ENCODE assay signal across 13 cellular contexts in the genomic region with DNA sequence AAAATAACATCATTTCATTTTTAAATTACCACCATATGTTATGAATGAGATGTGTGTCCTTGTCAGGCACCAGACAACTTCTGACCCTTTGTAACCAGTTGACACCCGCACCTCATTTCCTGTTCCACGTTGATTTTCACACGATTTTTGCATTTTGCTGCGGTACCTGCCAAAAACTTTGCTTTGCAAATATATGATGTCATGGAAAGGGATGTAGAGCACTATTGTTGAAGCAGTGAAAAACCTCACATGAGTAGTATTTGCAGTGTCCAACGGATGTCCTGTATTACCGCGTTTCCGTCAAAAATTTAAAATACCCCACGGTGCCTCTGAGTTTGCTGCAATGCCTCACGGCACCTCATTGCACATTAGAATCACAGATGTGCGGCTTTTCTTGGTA.
A peak's percentile ranks its signal among the peaks of the same experiment; 100 is the strongest.
DNase-seq lines count a peak whose midpoint lies in the region; ATAC-seq, FAIRE-seq and TF ChIP-seq lines count a peak whose summit lies in the region.
"Had no signal": no experiment of that assay in that cellular context is flagged by ENCODE, and none has a peak within 500 bp of the region (broad histone marks: within the 10 kb centered on the region; RNA-seq: fewer than 3 reads in every experiment).

No MANE protein-coding gene starts in this region.

- DNase-seq in GM12864 (ENCODE audit: low read depth) (peak; percentile 35), GM12878 (ENCODE audit: low read depth, low spot score) (peak; percentile 81), esophagus muscularis mucosa (ENCODE audit: extremely low spot score) (no peak), RCC 7860 (ENCODE audit: low spot score) (no peak)
- no peak for DNase-seq in activated CD4-positive, alpha-beta memory T cell treated with anti-CD3 and anti-CD28 coated beads for 36 hours
- no peak for DNase-seq in CD4-positive, alpha-beta memory T cell
- DNase-seq: activated CD4-positive, CD25-positive, alpha-beta regulatory T cell; NCI-H1417; pancreas had no signal

- TF ChIP-seq EP300 in GM12878 (IDR thresholded peaks at IDR 0.05; ENCODE audit: borderline replicate concordance in 1 of 2, control insufficient read depth in 1 of 2, low read depth in 2 of 2, low read length in 2 of 2) (peak; percentile 32 to 70; a peak in 1 of 4 replicates), esophagus muscularis mucosa (IDR thresholded peaks at IDR 0.05) (no peak)

- H3K27ac Mint-ChIP-seq in activated CD4-positive, alpha-beta memory T cell treated with anti-CD3 and anti-CD28 coated beads for 36 hours = no peak overlapping the region
- no peak overlapping the region for H3K27ac Mint-ChIP-seq in CD4-positive, alpha-beta memory T cell
- H3K27ac Mint-ChIP-seq: activated naive CD8-positive, alpha-beta T cell had no signal

- CTCF ChIA-PET in GM12878 (lab: Yijun Ruan, JAX) = no interaction called here
- CTCF ChIA-PET in activated CD4-positive, alpha-beta memory T cell treated with anti-CD3 and anti-CD28 coated beads for 36 hours (lab: Charles Lee) = no interaction called here
- CTCF ChIA-PET in CD4-positive, alpha-beta memory T cell (lab: Charles Lee; ENCODE audit: partially characterized antibody) = interaction anchor here (0.8 kb wide), 1 partner anchor 33 kb away, joined by 3 read pairs; no protein-coding TSS in a partner anchor

- no peaks in the 10 kb centered on the region for H3K27me3 ChIP-seq in GM12878 (replicated peaks in 1 of 2; ENCODE audit: control insufficient read depth in 2 of 2, insufficient read depth in 2 of 2, low read length in 1 of 2)
- no peaks in the 10 kb centered on the region for H3K27me3 ChIP-seq in esophagus muscularis mucosa
- no peaks in the 10 kb centered on the region for H3K27me3 ChIP-seq in CD4-positive, alpha-beta memory T cell (ENCODE audit: insufficient read depth, low read length)
- H3K27me3 ChIP-seq: pancreas had no signal

- WGBS in GM12878 (ENCODE audit: insufficient coverage, insufficient replicate concordance, low lambda C conversion rate, missing lambda C conversion rate) = 23% methylated on average over 11 of the region's 11 CpGs
- WGBS in esophagus muscularis mucosa = 75% methylated on average over 11 of the region's 11 CpGs

- TF ChIP-seq RAD21 in GM12878 (IDR thresholded peaks at IDR 0.05; ENCODE audit: insufficient read depth, low read depth, low read length) = no peak

- H3K4me1 ChIP-seq in GM12878 (ENCODE audit: control insufficient read depth, insufficient read depth, low read length) (peaks cover 2% of the 10 kb centered on the region; the same call in 1 of the 2 replicates), esophagus muscularis mucosa (peaks cover 0 to 6% (median 1%) of the 10 kb centered on the region in 4 donors)
- H3K4me1 ChIP-seq in CD4-positive, alpha-beta memory T cell (ENCODE audit: insufficient read depth, low read length) = no peaks in the 10 kb centered on the region
- H3K4me1 ChIP-seq: pancreas had no signal

- H3K9me3 Mint-ChIP-seq in activated CD4-positive, alpha-beta memory T cell treated with anti-CD3 and anti-CD28 coated beads for 36 hours = no peaks in the 10 kb centered on the region
- H3K9me3 Mint-ChIP-seq in CD4-positive, alpha-beta memory T cell = no peaks in the 10 kb centered on the region

- H3K27me3 Mint-ChIP-seq in activated CD4-positive, alpha-beta memory T cell treated with anti-CD3 and anti-CD28 coated beads for 36 hours = no peaks in the 10 kb centered on the region
- H3K27me3 Mint-ChIP-seq in CD4-positive, alpha-beta memory T cell = no peaks in the 10 kb centered on the region
- H3K27me3 Mint-ChIP-seq: activated naive CD8-positive, alpha-beta T cell had no signal

- H3K9me3 ChIP-seq in GM12878 (replicated peaks; ENCODE audit: control insufficient read depth, insufficient read depth, low read length) (no peaks in the 10 kb centered on the region; the same call in 2 of the 3 replicates), esophagus muscularis mucosa (no peaks in the 10 kb centered on the region)
- H3K9me3 ChIP-seq in CD4-positive, alpha-beta memory T cell (ENCODE audit: control insufficient read depth in 1 of 2, low read length in 2 of 2) = no peaks in the 10 kb centered on the region
- H3K9me3 ChIP-seq: pancreas had no signal

- H2AFZ ChIP-seq in GM12878 (ENCODE audit: control insufficient read depth, low read depth, low read length) = no peak overlapping the region

- RAD21 ChIA-PET in GM12878 (lab: Charles Lee; ENCODE audit: unreplicated experiment) = no interaction called here

- peaks cover 0 to 2% of the 10 kb centered on the region in 2 experiments; a peak in 3 of 4 replicates for H3K36me3 ChIP-seq in GM12878 (ENCODE audit: control insufficient read depth in 2 of 2, insufficient read depth in 2 of 2, low read length in 1 of 2)
- H3K36me3 ChIP-seq in esophagus muscularis mucosa = no peaks in the 10 kb centered on the region
- H3K36me3 ChIP-seq in CD4-positive, alpha-beta memory T cell (ENCODE audit: insufficient read depth, low read length) = no peaks in the 10 kb centered on the region
- H3K36me3 ChIP-seq: pancreas had no signal

- SMC1A ChIA-PET in GM12878 (lab: Charles Lee; ENCODE audit: uncharacterized antibody, unreplicated experiment) = no interaction called here

- no peak overlapping the region for H3K9ac ChIP-seq in GM12878 (ENCODE audit: control insufficient read depth, insufficient read depth, low read length)

- H3K4me2 ChIP-seq in GM12878 (ENCODE audit: control insufficient read depth, insufficient read depth) = no peak overlapping the region

- in situ Hi-C loops in GM12878 (cut with MboI) = no loop called here

- H3K79me2 ChIP-seq in GM12878 (ENCODE audit: control insufficient read depth, insufficient read depth, low read length) = no peaks in the 10 kb centered on the region

- FAIRE-seq in GM12878 (lab: Jason Lieb, UNC) = peak; percentile 85
- FAIRE-seq in RCC 7860 (lab: Jason Lieb, UNC) = no peak
- FAIRE-seq: endometrium, pancreas had no signal

- H3K4me3 Mint-ChIP-seq in activated CD4-positive, alpha-beta memory T cell treated with anti-CD3 and anti-CD28 coated beads for 36 hours = no peak overlapping the region
- H3K4me3 Mint-ChIP-seq in CD4-positive, alpha-beta memory T cell = no peak overlapping the region
- H3K4me3 Mint-ChIP-seq: activated naive CD8-positive, alpha-beta T cell had no signal

- peaks cover 45% of the 10 kb centered on the region for H3K36me3 Mint-ChIP-seq in activated CD4-positive, alpha-beta memory T cell treated with anti-CD3 and anti-CD28 coated beads for 36 hours
- peaks cover 4 to 10% of the 10 kb centered on the region in 2 donors for H3K36me3 Mint-ChIP-seq in CD4-positive, alpha-beta memory T cell

- intact Hi-C loops in GM12878 (cut with micrococcal nuclease; ENCODE audit: unreplicated experiment) = no loop called here
- intact Hi-C loops in esophagus muscularis mucosa (cut with DNase I) = no loop called here
- intact Hi-C loops in activated CD4-positive, alpha-beta memory T cell treated with anti-CD3 and anti-CD28 coated beads for 36 hours (cut with micrococcal nuclease) = no loop called here
- intact Hi-C loops in CD4-positive, alpha-beta memory T cell (cut with micrococcal nuclease) = no loop called here

- H4K20me1 ChIP-seq in GM12878 (ENCODE audit: control insufficient read depth, insufficient read depth) = no peaks in the 10 kb centered on the region

- ATAC-seq in GM19452 (IDR thresholded peaks at IDR 0.05; ENCODE audit: unreplicated experiment) = peak; percentile 88
- ATAC-seq in HG03025 (IDR thresholded peaks at IDR 0.05; ENCODE audit: low FRiP score, unreplicated experiment) = peak; percentile 57
- ATAC-seq in GM12878 = peak; percentile 97

- peaks cover 2% of the 10 kb centered on the region for H3K4me1 Mint-ChIP-seq in activated CD4-positive, alpha-beta memory T cell treated with anti-CD3 and anti-CD28 coated beads for 36 hours (ENCODE audit: low read depth)
- H3K4me1 Mint-ChIP-seq in CD4-positive, alpha-beta memory T cell = no peaks in the 10 kb centered on the region

- TF ChIP-seq POLR2A in GM12878 (IDR thresholded peaks at IDR 0.05; ENCODE audit: low read depth, low read length) = no peak
- TF ChIP-seq POLR2A in esophagus muscularis mucosa (IDR thresholded peaks at IDR 0.05; ENCODE audit: low read depth) = no peak

- H3K27ac ChIP-seq in GM12878 (ENCODE audit: control insufficient read depth, insufficient read depth) = no peak overlapping the region; the same call in 1 of the 2 replicates
- H3K27ac ChIP-seq in esophagus muscularis mucosa (replicated peaks in 1 of 4) = no peak overlapping the region
- no peak overlapping the region for H3K27ac ChIP-seq in CD4-positive, alpha-beta memory T cell (ENCODE audit: low read depth, low read length)
- H3K27ac ChIP-seq: pancreas had no signal

- POLR2A ChIA-PET in GM12878 (lab: Charles Lee) = no interaction called here
- POLR2A ChIA-PET in activated CD4-positive, alpha-beta memory T cell treated with anti-CD3 and anti-CD28 coated beads for 36 hours (lab: Charles Lee) = no interaction called here
- POLR2A ChIA-PET in CD4-positive, alpha-beta memory T cell (lab: Charles Lee; ENCODE audit: partially characterized antibody) = no interaction called here

- H3K4me3 ChIP-seq in GM12864 (ENCODE audit: low read depth, low read length) (no peak overlapping the region), GM12878 (no peak overlapping the region), esophagus muscularis mucosa (no peak overlapping the region)
- no peak overlapping the region for H3K4me3 ChIP-seq in CD4-positive, alpha-beta memory T cell (ENCODE audit: low read length in 2 of 2)
- H3K4me3 ChIP-seq: pancreas had no signal

- TF ChIP-seq CTCF in GM12864 (IDR thresholded peaks at IDR 0.05; ENCODE audit: low read depth, low read length, missing control alignments) (no peak), GM12878 (IDR thresholded peaks at IDR 0.05 in 2 of 3, conservative IDR thresholded peaks at IDR 0.05 in 1 of 3; ENCODE audit: control insufficient read depth in 2 of 3, extremely low read depth in 1 of 3, insufficient read depth in 1 of 3, low read depth in 3 of 3, low read length in 3 of 3) (no peak), esophagus muscularis mucosa (IDR thresholded peaks at IDR 0.05) (no peak)

- BruUV-seq in GM12878 (replicated peaks; lab: Mats Ljungman, UMichigan) = no TSS peak

TF ChIP-seq in GM12878, 131 proteins besides CTCF, POLR2A, EP300 and RAD21 (continues in another document):
- TF ChIP-seq SMAD1 (IDR thresholded peaks at IDR 0.05; ENCODE audit: low read depth, partially characterized antibody) = no peak
- TF ChIP-seq ATF7 (IDR thresholded peaks at IDR 0.05; ENCODE audit: low read depth) = peak; percentile 98
- TF ChIP-seq YY1 (IDR thresholded peaks at IDR 0.05; ENCODE audit: low read depth, low read length) = no peak
- TF ChIP-seq MTA3 (IDR thresholded peaks at IDR 0.05; ENCODE audit: borderline replicate concordance, low read length) = no peak
- no peak for TF ChIP-seq IKZF1 (conservative IDR thresholded peaks at IDR 0.05)
- TF ChIP-seq MTA2 (IDR thresholded peaks at IDR 0.05; ENCODE audit: low read depth) = peak; percentile 27; the same call in 1 of the 2 replicates
- 0 out of 2 replicates have a peak, but pooled peaks have one; percentile 25 for TF ChIP-seq MYB (IDR thresholded peaks at IDR 0.05; ENCODE audit: borderline replicate concordance, low read depth, low read length)
- no peak for TF ChIP-seq KDM1A (IDR thresholded peaks at IDR 0.05; ENCODE audit: borderline replicate concordance)
- TF ChIP-seq TCF7 (IDR thresholded peaks at IDR 0.05; ENCODE audit: borderline replicate concordance) = no peak
- peak; percentile 70 for TF ChIP-seq CREB1 (IDR thresholded peaks at IDR 0.05; ENCODE audit: low read depth)

Comparison
In these comparisons a context has a peak if more than half of its experiments do, and no peak if none do; other contexts are left out.
1. DNase-seq: peak in GM12864 (single experiment) and GM12878 (single experiment); none in esophagus muscularis mucosa (single experiment), activated CD4-positive, alpha-beta memory T cell treated with anti-CD3 and anti-CD28 coated beads for 36 hours (single experiment), RCC 7860 (single experiment) and CD4-positive, alpha-beta memory T cell (0 of 5).
2. Peak in every context shown above with its lines, with median percentiles within 50 percentile points of each other: ATAC-seq.